In genomic region chr7:29287366-29287765, GRCh38 we compare ENCODE assay signal across 11 cellular contexts.
DNase-seq lines count a peak whose midpoint lies in the region; ATAC-seq and TF ChIP-seq lines count a peak whose summit lies in the region.
"Had no signal": no experiment of that assay in that cellular context is flagged by ENCODE, and none has a peak within 500 bp of the region (broad histone marks: within the 10 kb centered on the region; RNA-seq: fewer than 3 reads in every experiment).

No MANE protein-coding gene starts in this region.

- H3K4me1 ChIP-seq in RWPE2 (ENCODE audit: insufficient read depth, poor library complexity, severe bottlenecking) (peaks cover 34% of the 10 kb centered on the region), fibroblast of lung (ENCODE audit: control insufficient read depth, extremely low read depth, insufficient read depth, low read length) (no peaks in the 10 kb centered on the region)
- H3K4me1 ChIP-seq: gastroesophageal sphincter had no signal

- CTCF ChIA-PET in activated CD8-positive, alpha-beta T cell treated with anti-CD3 and anti-CD28 coated beads for 36 hours (lab: Charles Lee) = interaction anchor here (1.0 kb wide), 1 partner anchor 13 kb away, joined by 3 read pairs; no protein-coding TSS in a partner anchor
- CTCF ChIA-PET in activated CD8-positive, alpha-beta T cell treated with anti-CD3 and anti-CD28 coated beads, Interleukin-2, amount 10 ng/mL, durations not matched to agents 7 days and 5 days (lab: Charles Lee) = interaction anchor here (1.1 to 1.3 kb wide), 2 partner anchors 10 to 97 kb away, joined by 4 to 5 read pairs; no protein-coding TSS in a partner anchor

- no peak overlapping the region for H3K4me3 Mint-ChIP-seq in activated CD8-positive, alpha-beta T cell treated with anti-CD3 and anti-CD28 coated beads for 36 hours
- no peak overlapping the region for H3K4me3 Mint-ChIP-seq in activated CD8-positive, alpha-beta T cell treated with anti-CD3 and anti-CD28 coated beads, Interleukin-2, amount 10 ng/mL, durations not matched to agents 7 days and 5 days
- no peak overlapping the region for H3K4me3 Mint-ChIP-seq in stimulated activated effector memory CD8-positive, alpha-beta T cell treated with anti-CD3 and anti-CD28 coated beads, Interleukin-12 subunit alpha, Interleukin-12 subunit beta, amount 100 ng/mL, for 72 hours

- H3K4me3 ChIP-seq in RWPE2 (ENCODE audit: severe bottlenecking) (no peak overlapping the region), fibroblast of lung (replicated peaks in 1 of 4; ENCODE audit: control extremely low read depth in 1 of 4, insufficient read depth in 1 of 4, low read depth in 3 of 4, low read length in 4 of 4) (no peak overlapping the region)
- H3K4me3 ChIP-seq: gastroesophageal sphincter had no signal

- H3K4me2 ChIP-seq in fibroblast of lung (ENCODE audit: extremely low read depth, insufficient read depth, low read length) = no peak overlapping the region

- no peaks in the 10 kb centered on the region for H3K79me2 ChIP-seq in fibroblast of lung (ENCODE audit: control insufficient read depth, insufficient read depth, low read length)

- no peak overlapping the region for H3K27ac Mint-ChIP-seq in activated CD8-positive, alpha-beta T cell treated with anti-CD3 and anti-CD28 coated beads for 36 hours
- H3K27ac Mint-ChIP-seq in activated CD8-positive, alpha-beta T cell treated with anti-CD3 and anti-CD28 coated beads, Interleukin-2, amount 10 ng/mL, durations not matched to agents 7 days and 5 days = no peak overlapping the region
- no peak overlapping the region for H3K27ac Mint-ChIP-seq in stimulated activated effector memory CD8-positive, alpha-beta T cell treated with anti-CD3 and anti-CD28 coated beads, Interleukin-12 subunit alpha, Interleukin-12 subunit beta, amount 100 ng/mL, for 72 hours

- peaks cover 32% of the 10 kb centered on the region for H3K4me1 Mint-ChIP-seq in activated CD8-positive, alpha-beta T cell treated with anti-CD3 and anti-CD28 coated beads for 36 hours (ENCODE audit: low read depth)
- peaks cover 42% of the 10 kb centered on the region for H3K4me1 Mint-ChIP-seq in activated CD8-positive, alpha-beta T cell treated with anti-CD3 and anti-CD28 coated beads, Interleukin-2, amount 10 ng/mL, durations not matched to agents 7 days and 5 days (ENCODE audit: low read depth)
- peaks cover 40% of the 10 kb centered on the region for H3K4me1 Mint-ChIP-seq in stimulated activated effector memory CD8-positive, alpha-beta T cell treated with anti-CD3 and anti-CD28 coated beads, Interleukin-12 subunit alpha, Interleukin-12 subunit beta, amount 100 ng/mL, for 72 hours

- H3K27me3 ChIP-seq in RWPE2 (ENCODE audit: insufficient read depth, poor library complexity, severe bottlenecking) (no peaks in the 10 kb centered on the region), fibroblast of lung (ENCODE audit: control insufficient read depth, insufficient read depth, low read length) (no peaks in the 10 kb centered on the region)
- H3K27me3 ChIP-seq: gastroesophageal sphincter had no signal

- H4K20me1 ChIP-seq in fibroblast of lung (ENCODE audit: control insufficient read depth, extremely low read depth, insufficient read depth, low read length) = no peaks in the 10 kb centered on the region

- no peaks in the 10 kb centered on the region for H3K9me3 Mint-ChIP-seq in activated CD8-positive, alpha-beta T cell treated with anti-CD3 and anti-CD28 coated beads for 36 hours
- no peaks in the 10 kb centered on the region for H3K9me3 Mint-ChIP-seq in activated CD8-positive, alpha-beta T cell treated with anti-CD3 and anti-CD28 coated beads, Interleukin-2, amount 10 ng/mL, durations not matched to agents 7 days and 5 days (ENCODE audit: insufficient read depth)
- H3K9me3 Mint-ChIP-seq in stimulated activated effector memory CD8-positive, alpha-beta T cell treated with anti-CD3 and anti-CD28 coated beads, Interleukin-12 subunit alpha, Interleukin-12 subunit beta, amount 100 ng/mL, for 72 hours = no peaks in the 10 kb centered on the region

- peak; percentile 52 for ATAC-seq in activated CD8-positive, alpha-beta T cell treated with anti-CD3 and anti-CD28 coated beads for 36 hours
- ATAC-seq in activated CD8-positive, alpha-beta T cell treated with anti-CD3 and anti-CD28 coated beads, Interleukin-2, amount 10 ng/mL, durations not matched to agents 7 days and 5 days = no peak
- ATAC-seq in RWPE2 (ENCODE audit: low read depth) = peak; percentile 76
- peak; percentile 74 for ATAC-seq in stimulated activated effector memory CD8-positive, alpha-beta T cell treated with anti-CD3 and anti-CD28 coated beads, Interleukin-12 subunit alpha, Interleukin-12 subunit beta, amount 100 ng/mL, for 72 hours
- no peak for ATAC-seq in HG03432 (IDR thresholded peaks at IDR 0.05; ENCODE audit: unreplicated experiment)
- ATAC-seq in HG03442 (IDR thresholded peaks at IDR 0.05; ENCODE audit: unreplicated experiment) = no peak
- ATAC-seq in GM21360 (IDR thresholded peaks at IDR 0.05; ENCODE audit: unreplicated experiment) = no peak
- ATAC-seq: gastroesophageal sphincter had no signal

- H3K27ac ChIP-seq in RWPE2 (ENCODE audit: poor library complexity, severe bottlenecking) (peak overlapping the region; percentile 72), fibroblast of lung (ENCODE audit: insufficient read depth, low read length) (no peak overlapping the region)
- H3K27ac ChIP-seq: gastroesophageal sphincter had no signal

- H3K9ac ChIP-seq in fibroblast of lung (ENCODE audit: insufficient read depth, low read length) = no peak overlapping the region

- H3K27me3 Mint-ChIP-seq in activated CD8-positive, alpha-beta T cell treated with anti-CD3 and anti-CD28 coated beads for 36 hours = peaks cover 6% of the 10 kb centered on the region
- H3K27me3 Mint-ChIP-seq in activated CD8-positive, alpha-beta T cell treated with anti-CD3 and anti-CD28 coated beads, Interleukin-2, amount 10 ng/mL, durations not matched to agents 7 days and 5 days (ENCODE audit: low read depth) = peaks cover 30% of the 10 kb centered on the region

- H3K9me3 ChIP-seq in RWPE2 (ENCODE audit: severe bottlenecking) (no peaks in the 10 kb centered on the region), fibroblast of lung (ENCODE audit: control insufficient read depth, insufficient read depth, low read depth, low read length) (no peaks in the 10 kb centered on the region)
- H3K9me3 ChIP-seq: gastroesophageal sphincter had no signal

- DNase-seq in activated CD8-positive, alpha-beta T cell treated with anti-CD3 and anti-CD28 coated beads for 36 hours = no peak
- no peak for DNase-seq in activated CD8-positive, alpha-beta T cell treated with anti-CD3 and anti-CD28 coated beads, Interleukin-2, amount 10 ng/mL, durations not matched to agents 7 days and 5 days
- DNase-seq in RWPE2 (ENCODE audit: low spot score) = no peak
- DNase-seq in fibroblast of lung (ENCODE audit: low read depth in 2 of 2) = peak; percentile 91 to 95
- no peak for DNase-seq in stimulated activated effector memory CD8-positive, alpha-beta T cell treated with anti-CD3 and anti-CD28 coated beads, Interleukin-12 subunit alpha, Interleukin-12 subunit beta, amount 100 ng/mL, for 72 hours (ENCODE audit: low spot score in 2 of 2)
- DNase-seq: activated CD4-positive, alpha-beta T cell treated with anti-CD3 and anti-CD28 coated beads, Interleukin-2, amount 50 U/mL, for 1 hour; NCI-H2171 treated with DMSO at 0.1 percent for 48 hours had no signal

- intact Hi-C loops in activated CD8-positive, alpha-beta T cell treated with anti-CD3 and anti-CD28 coated beads for 36 hours (cut with micrococcal nuclease) = loop anchor here (5.0 kb wide), 2 partner anchors 45 to 90 kb away; no protein-coding TSS in a partner anchor

- H2AFZ ChIP-seq in fibroblast of lung (ENCODE audit: low read length) = no peak overlapping the region

- no peaks in the 10 kb centered on the region for H3K36me3 Mint-ChIP-seq in activated CD8-positive, alpha-beta T cell treated with anti-CD3 and anti-CD28 coated beads for 36 hours (ENCODE audit: low read depth)
- no peaks in the 10 kb centered on the region for H3K36me3 Mint-ChIP-seq in activated CD8-positive, alpha-beta T cell treated with anti-CD3 and anti-CD28 coated beads, Interleukin-2, amount 10 ng/mL, durations not matched to agents 7 days and 5 days (ENCODE audit: low read depth)
- no peaks in the 10 kb centered on the region for H3K36me3 Mint-ChIP-seq in stimulated activated effector memory CD8-positive, alpha-beta T cell treated with anti-CD3 and anti-CD28 coated beads, Interleukin-12 subunit alpha, Interleukin-12 subunit beta, amount 100 ng/mL, for 72 hours

- no peaks in the 10 kb centered on the region for H3K36me3 ChIP-seq in RWPE2 (ENCODE audit: low read depth)
- no peaks in the 10 kb centered on the region for H3K36me3 ChIP-seq in fibroblast of lung (ENCODE audit: control insufficient read depth, insufficient read depth, low read length)
- H3K36me3 ChIP-seq: gastroesophageal sphincter had no signal

- POLR2A ChIA-PET in activated CD8-positive, alpha-beta T cell treated with anti-CD3 and anti-CD28 coated beads for 36 hours (lab: Charles Lee) = no interaction called here
- POLR2A ChIA-PET in activated CD8-positive, alpha-beta T cell treated with anti-CD3 and anti-CD28 coated beads, Interleukin-2, amount 10 ng/mL, durations not matched to agents 7 days and 5 days (lab: Charles Lee) = interaction anchor here (1.2 kb wide), 1 partner anchor 49 kb away, joined by 5 read pairs; no protein-coding TSS in a partner anchor

- TF ChIP-seq CTCF in activated CD8-positive, alpha-beta T cell treated with anti-CD3 and anti-CD28 coated beads for 36 hours (IDR thresholded peaks at IDR 0.05) = no peak
- no peak for TF ChIP-seq CTCF in RWPE2 (IDR thresholded peaks at IDR 0.05; ENCODE audit: poor library complexity, severe bottlenecking)
- no peak for TF ChIP-seq CTCF in fibroblast of lung (conservative IDR thresholded peaks at IDR 0.05 in 1 of 2, IDR thresholded peaks at IDR 0.05 in 1 of 2; ENCODE audit: low read depth in 1 of 2, low read length in 2 of 2)

Comparison
In these comparisons a context has a peak if more than half of its experiments do, and no peak if none do; other contexts are left out.
1. ATAC-seq: peak in activated CD8-positive, alpha-beta T cell treated with anti-CD3 and anti-CD28 coated beads for 36 hours (single experiment), RWPE2 (single experiment) and stimulated activated effector memory CD8-positive, alpha-beta T cell treated with anti-CD3 and anti-CD28 coated beads, Interleukin-12 subunit alpha, Interleukin-12 subunit beta, amount 100 ng/mL, for 72 hours (single experiment); none in activated CD8-positive, alpha-beta T cell treated with anti-CD3 and anti-CD28 coated beads, Interleukin-2, amount 10 ng/mL, durations not matched to agents 7 days and 5 days (single experiment), HG03432 (single experiment), HG03442 (single experiment) and GM21360 (single experiment).
2. DNase-seq: peak in fibroblast of lung (2 of 2); none in activated CD8-positive, alpha-beta T cell treated with anti-CD3 and anti-CD28 coated beads for 36 hours (single experiment), activated CD8-positive, alpha-beta T cell treated with anti-CD3 and anti-CD28 coated beads, Interleukin-2, amount 10 ng/mL, durations not matched to agents 7 days and 5 days (single experiment), RWPE2 (single experiment) and stimulated activated effector memory CD8-positive, alpha-beta T cell treated with anti-CD3 and anti-CD28 coated beads, Interleukin-12 subunit alpha, Interleukin-12 subunit beta, amount 100 ng/mL, for 72 hours (0 of 2).